Comparison of ENCODE assay signal across 8 cellular contexts in genomic region chr1:92783550-92783949, GRCh38. TPM values are rescaled to one million over a fixed set of nuclear protein-coding genes. Genes with fewer than 3 reads are reported as not detected.
DNase-seq lines count a peak whose midpoint lies in the region; ATAC-seq, FAIRE-seq and TF ChIP-seq lines count a peak whose summit lies in the region.
"Not testable (repeated sequence)": the region's sequence is repeated elsewhere in the genome, so short reads cannot be mapped to it uniquely, and the experiment has no call there.

No MANE protein-coding gene starts in this region.

- intact Hi-C loops in PC-9 (cut with micrococcal nuclease; ENCODE audit: unreplicated experiment): not testable (repeated sequence)
- intact Hi-C loops in naive thymus-derived CD4-positive, alpha-beta T cell (cut with micrococcal nuclease): loop anchor here in 1 of 2 donors (5.0 kb wide), 1 partner anchor 49 kb away; the partner anchor contains the start of gene RPL5

- peak overlapping the region; percentile 73 for H3K4me3 ChIP-seq in GM23248
- peak overlapping the region; percentile 94 for H3K4me3 ChIP-seq in PC-9
- H3K4me3 ChIP-seq in duodenal mucosa (ENCODE audit: low read depth in 1 of 2, low read length in 2 of 2): peak overlapping the region; percentile 82 to 83
- H3K4me3 ChIP-seq in right atrium auricular region: peak overlapping the region; percentile 82 to 87
- peak overlapping the region; percentile 62 for H3K4me3 ChIP-seq in naive thymus-derived CD4-positive, alpha-beta T cell (ENCODE audit: low read length)
- H3K4me3 ChIP-seq in small intestine (ENCODE audit: low read depth in 1 of 2, low read length in 2 of 2): peak overlapping the region in 1 of 2 donors; percentile 77

- H3K9me3 Mint-ChIP-seq in activated T-helper 17 cell treated with anti-CD3 and anti-CD28 coated beads, Interleukin-2, amount 50 U/mL, for 72 hours; naive thymus-derived CD4-positive, alpha-beta T cell: not testable (repeated sequence)

- peaks cover 39% of the 10 kb centered on the region for H3K27me3 Mint-ChIP-seq in activated T-helper 17 cell treated with anti-CD3 and anti-CD28 coated beads, Interleukin-2, amount 50 U/mL, for 72 hours
- peaks cover 16 to 81% (median 42%) of the 10 kb centered on the region in 5 donors for H3K27me3 Mint-ChIP-seq in naive thymus-derived CD4-positive, alpha-beta T cell

- not testable (repeated sequence) for H3K27ac Mint-ChIP-seq in activated T-helper 17 cell treated with anti-CD3 and anti-CD28 coated beads, Interleukin-2, amount 50 U/mL, for 72 hours
- peak overlapping the region in 2 of 9 donors; percentile 22 to 33 for H3K27ac Mint-ChIP-seq in naive thymus-derived CD4-positive, alpha-beta T cell

- peaks cover 13% of the 10 kb centered on the region for H3F3A ChIP-seq in GM23248 (ENCODE audit: insufficient read depth)
- not testable (repeated sequence) for H3F3A ChIP-seq in PC-9 (ENCODE audit: insufficient read depth, low read depth)

- FAIRE-seq in small intestine (lab: Jason Lieb, UNC): not testable (repeated sequence)

- ATAC-seq in activated T-helper 17 cell treated with anti-CD3 and anti-CD28 coated beads, Interleukin-2, amount 50 U/mL, for 72 hours (replicated peaks); naive thymus-derived CD4-positive, alpha-beta T cell: not testable (repeated sequence)

- TF ChIP-seq CTCF in PC-9 (conservative IDR thresholded peaks at IDR 0.05); right atrium auricular region (IDR thresholded peaks at IDR 0.05): not testable (repeated sequence)

- H3K9ac ChIP-seq in GM23248: peak overlapping the region; percentile 89
- peak overlapping the region; percentile 66 to 81 for H3K9ac ChIP-seq in duodenal mucosa (ENCODE audit: low read depth in 1 of 2, low read length in 2 of 2)

- H3K4me3 Mint-ChIP-seq in activated T-helper 17 cell treated with anti-CD3 and anti-CD28 coated beads, Interleukin-2, amount 50 U/mL, for 72 hours: peak overlapping the region; percentile 69
- H3K4me3 Mint-ChIP-seq in naive thymus-derived CD4-positive, alpha-beta T cell: peak overlapping the region; percentile 67 to 91 (median 85)

- CTCF ChIA-PET in PC-9 (lab: Charles Lee): interaction anchor here (0.6 to 0.7 kb wide), 4 partner anchors 235 to 1619 kb away, joined by 3 to 5 read pairs (median 4); no protein-coding TSS in a partner anchor
- CTCF ChIA-PET in naive thymus-derived CD4-positive, alpha-beta T cell (lab: Charles Lee): not testable (repeated sequence)

- H4K20me1 ChIP-seq in GM23248 (ENCODE audit: insufficient read depth); PC-9 (ENCODE audit: insufficient read depth): not testable (repeated sequence)

- H3K4me1 Mint-ChIP-seq in activated T-helper 17 cell treated with anti-CD3 and anti-CD28 coated beads, Interleukin-2, amount 50 U/mL, for 72 hours: not testable (repeated sequence)
- peaks cover 7 to 25% (median 19%) of the 10 kb centered on the region in 7 donors for H3K4me1 Mint-ChIP-seq in naive thymus-derived CD4-positive, alpha-beta T cell

- POLR2A ChIA-PET in PC-9 (lab: Charles Lee; ENCODE audit: unreplicated experiment): interaction anchor here (0.5 kb wide), 1 partner anchor 30 kb away, joined by 3 read pairs; no protein-coding TSS in a partner anchor
- POLR2A ChIA-PET in naive thymus-derived CD4-positive, alpha-beta T cell (lab: Charles Lee): interaction anchor here (2.6 kb wide), 1 partner anchor 48 kb away, joined by 8 read pairs; the partner anchor contains the start of gene RPL5

- H3K27me3 ChIP-seq in GM23248 (replicated peaks; ENCODE audit: insufficient read depth); PC-9 (ENCODE audit: insufficient read depth, low read depth); duodenal mucosa (ENCODE audit: control insufficient read depth in 1 of 2, insufficient read depth in 2 of 2, low read length in 2 of 2); right atrium auricular region; naive thymus-derived CD4-positive, alpha-beta T cell (ENCODE audit: control insufficient read depth in 2 of 2, insufficient read depth in 2 of 2, low read length in 2 of 2); small intestine (ENCODE audit: control insufficient read depth in 2 of 2, insufficient read depth in 2 of 2, low read length in 2 of 2): not testable (repeated sequence)

- peak overlapping the region; percentile 94 for H3K27ac ChIP-seq in GM23248
- 0 out of 2 replicates have a peak overlapping the region, but pooled peaks have one; percentile 17 for H3K27ac ChIP-seq in PC-9
- H3K27ac ChIP-seq in duodenal mucosa (ENCODE audit: low read depth, low read length); naive thymus-derived CD4-positive, alpha-beta T cell (ENCODE audit: low read depth, low read length); small intestine (ENCODE audit: low read depth in 1 of 2, low read length in 1 of 2): not testable (repeated sequence)
- peak overlapping the region; percentile 93 to 97 for H3K27ac ChIP-seq in right atrium auricular region

- H2AFZ ChIP-seq in GM23248 (peak overlapping the region; percentile 88), PC-9 (peak overlapping the region; percentile 92)

- H3K9me3 ChIP-seq in GM23248 (ENCODE audit: low read depth); PC-9 (ENCODE audit: insufficient read depth, low read depth); duodenal mucosa (ENCODE audit: control insufficient read depth in 1 of 2, low read length in 2 of 2); right atrium auricular region; naive thymus-derived CD4-positive, alpha-beta T cell (ENCODE audit: control insufficient read depth in 2 of 3, low read length in 3 of 3); small intestine (ENCODE audit: control insufficient read depth, low read depth): not testable (repeated sequence)

- DNase-seq in ACHN (peak; percentile 22), GM23248 (peak; percentile 62), small intestine (peak; percentile 29)
- DNase-seq in PC-9; right atrium auricular region (ENCODE audit: low spot score); naive thymus-derived CD4-positive, alpha-beta T cell: not testable (repeated sequence)

- 0 out of 2 replicates have a peak, but pooled peaks cover 11% of the 10 kb centered on the region for H3K4me1 ChIP-seq in GM23248 (ENCODE audit: insufficient read depth)
- H3K4me1 ChIP-seq in PC-9 (replicated peaks; ENCODE audit: insufficient read depth): peaks cover 26% of the 10 kb centered on the region
- peaks cover 9 to 12% of the 10 kb centered on the region in 2 donors for H3K4me1 ChIP-seq in duodenal mucosa (ENCODE audit: control insufficient read depth in 1 of 2, insufficient read depth in 2 of 2, low read length in 2 of 2)
- H3K4me1 ChIP-seq in right atrium auricular region: peaks cover 0 to 26% of the 10 kb centered on the region in 2 donors
- H3K4me1 ChIP-seq in naive thymus-derived CD4-positive, alpha-beta T cell (ENCODE audit: control insufficient read depth in 2 of 2, insufficient read depth in 2 of 2, low read length in 2 of 2); small intestine (ENCODE audit: control insufficient read depth in 2 of 2, insufficient read depth in 1 of 2, low read depth in 1 of 2, low read length in 1 of 2): not testable (repeated sequence)

- 11 to 19% methylated on average over 13 to 14 of the region's 14 CpGs for WGBS in GM23248 (ENCODE audit: low coverage in 1 of 2, low lambda C conversion rate in 2 of 2, missing lambda C conversion rate in 2 of 2), 2 experiments
- 30 to 58% (median 46%) methylated on average over 14 of the region's 14 CpGs for WGBS in small intestine, 3 donors

- H3K4me2 ChIP-seq in GM23248 (ENCODE audit: unreplicated experiment) (peak overlapping the region; percentile 89), PC-9 (peak overlapping the region; percentile 97)

- in situ Hi-C loops in ACHN (cut with HindIII; ENCODE audit: low pct_ligation_motif_present, low pct_unique_long_range_greater_than_20kb, low sequenced_read_pairs); GM23248 (cut with MboI): not testable (repeated sequence)

- H3K9me2 ChIP-seq in GM23248 (ENCODE audit: insufficient read depth); PC-9 (ENCODE audit: insufficient read depth): not testable (repeated sequence)

- H3K36me3 ChIP-seq in GM23248 (ENCODE audit: low read depth); PC-9 (ENCODE audit: low read depth); duodenal mucosa (ENCODE audit: control insufficient read depth in 1 of 2, insufficient read depth in 2 of 2, low read length in 2 of 2); right atrium auricular region; naive thymus-derived CD4-positive, alpha-beta T cell (ENCODE audit: control insufficient read depth in 2 of 3, insufficient read depth in 3 of 3, low read length in 3 of 3); small intestine (ENCODE audit: control insufficient read depth in 2 of 2, insufficient read depth in 2 of 2, low read length in 2 of 2): not testable (repeated sequence)

- BruUV-seq in PC-9 (replicated peaks; lab: Mats Ljungman, UMichigan): not testable (repeated sequence)

- not testable (repeated sequence) for H3K36me3 Mint-ChIP-seq in activated T-helper 17 cell treated with anti-CD3 and anti-CD28 coated beads, Interleukin-2, amount 50 U/mL, for 72 hours (ENCODE audit: low read depth); naive thymus-derived CD4-positive, alpha-beta T cell

- H3K79me2 ChIP-seq in GM23248 (ENCODE audit: insufficient read depth) (peaks cover 49% of the 10 kb centered on the region), PC-9 (ENCODE audit: low read depth) (peaks cover 54% of the 10 kb centered on the region)

RNA-seq across cellular contexts. Expression of gene EVI5, which starts 1.4 kb away (rescaled TPM):
- total RNA-seq in GM23248 (2014; rRNA removed; shearing (Covaris generic)): 16.5 and 24.5 TPM in 2 replicates
- polyA plus RNA-seq in GM23248 (2016; fragmentation: Nextera tagmentation; extraction: Ambion mirVana) (18.7 and 20.0 TPM in 2 replicates), small intestine (1 to 10 TPM; 3.2 to 6.4 (median 4.5) TPM)
- total RNA-seq in PC-9 (2021) (32.0 and 33.9 TPM in 2 replicates), right atrium auricular region (10 to 100 TPM; 26.4 to 41.9 TPM)
- total RNA-seq in activated T-helper 17 cell treated with anti-CD3 and anti-CD28 coated beads, Interleukin-2, amount 50 U/mL, for 72 hours: 10 to 100 TPM in 1 of 2 donors, 1 to 10 TPM in 1; 7.7 to 31.8 TPM
- 10 to 100 TPM in 1 of 5 experiments, 1 to 10 TPM in 3, under 1 TPM in 1; 0.97 to 12.3 (median 2.2) TPM for total RNA-seq in naive thymus-derived CD4-positive, alpha-beta T cell
- polyA plus RNA-seq in naive thymus-derived CD4-positive, alpha-beta T cell: under 1 TPM; 0.20 to 0.33 TPM

RNA-seq across cellular contexts. Expression of gene RPL5, which starts 48.3 kb away (rescaled TPM):
- total RNA-seq in GM23248 (2014; rRNA removed; shearing (Covaris generic)): 1,075 and 1,127 TPM in 2 replicates
- polyA plus RNA-seq in GM23248 (2016; fragmentation: Nextera tagmentation; extraction: Ambion mirVana) (733 and 750 TPM in 2 replicates), small intestine (1,000 to 10,000 TPM; 1,004 to 2,140 (median 1,631) TPM)
- total RNA-seq in PC-9 (2021) (1,021 and 1,050 TPM in 2 replicates), right atrium auricular region (1,000 to 10,000 TPM in 1 of 2 donors, 100 to 1,000 TPM in 1; 675 to 1,127 TPM)
- 1,000 to 10,000 TPM; 1,253 to 1,604 TPM for total RNA-seq in activated T-helper 17 cell treated with anti-CD3 and anti-CD28 coated beads, Interleukin-2, amount 50 U/mL, for 72 hours
- total RNA-seq in naive thymus-derived CD4-positive, alpha-beta T cell: 1,000 to 10,000 TPM in 4 of 5 experiments, 100 to 1,000 TPM in 1; 764 to 1,693 (median 1,596) TPM
- 1,000 to 10,000 TPM; 3,012 to 3,358 TPM for polyA plus RNA-seq in naive thymus-derived CD4-positive, alpha-beta T cell
